In the genomic region with DNA sequence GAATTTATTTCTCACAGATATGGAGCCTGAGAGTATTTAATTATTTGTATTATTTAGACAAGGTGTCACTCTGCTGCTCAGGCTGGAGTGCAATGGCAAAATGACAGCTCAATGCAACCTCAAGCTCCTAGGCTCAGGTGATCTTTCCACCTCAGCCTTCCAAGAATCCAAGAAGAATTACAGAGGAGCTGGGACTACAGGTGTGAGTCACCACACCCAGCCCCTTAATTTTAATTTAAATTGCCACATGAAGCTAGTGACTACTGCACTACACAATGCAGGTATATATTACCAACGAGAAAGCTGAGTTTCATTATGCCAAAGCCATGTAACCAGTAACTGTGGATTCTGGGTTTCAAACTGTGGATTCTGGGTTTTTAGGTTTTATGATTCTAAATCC, we compare ENCODE assay signal across 10 cellular contexts. TPM values are rescaled to one million over a fixed set of nuclear protein-coding genes. Genes with fewer than 3 reads are reported as not detected.
DNase-seq lines count a peak whose midpoint lies in the region; ATAC-seq, FAIRE-seq and TF ChIP-seq lines count a peak whose summit lies in the region.
"Had no signal": no experiment of that assay in that cellular context is flagged by ENCODE, and none has a peak within 500 bp of the region (broad histone marks: within the 10 kb centered on the region; RNA-seq: fewer than 3 reads in every experiment).

No MANE protein-coding gene starts in this region.

- intact Hi-C loops in testis (cut with DNase I; ENCODE audit: low total_unique reads) = no loop called here

- H2BK5ac ChIP-seq in H1 (ENCODE audit: low read depth, low read length) = no peak overlapping the region

- CTCF ChIA-PET in H1 (lab: Charles Lee; ENCODE audit: partially characterized antibody) = interaction anchor here (1.0 to 2.6 kb wide), 10 partner anchors 9 to 385 kb away, joined by 3 to 11 read pairs (median 4); partner anchors contain the start of gene ARHGEF2

- no peak overlapping the region for H2BK15ac ChIP-seq in H1 (ENCODE audit: low read length)

- no peak for ATAC-seq in GM19023 (IDR thresholded peaks at IDR 0.05; ENCODE audit: unreplicated experiment)
- ATAC-seq: stimulated activated naive B cell treated with anti-CD40 and anti-IgM and Interleukin-4, amounts not matched to agents 10 μg/mL and 1 μg/mL and 100 μg/mL, for 72 hours had no signal

- TF ChIP-seq EP300 in H1 (IDR thresholded peaks at IDR 0.05; ENCODE audit: borderline replicate concordance in 1 of 2, low read depth in 2 of 2, low read length in 2 of 2) (no peak), neural cell (conservative IDR thresholded peaks at IDR 0.05; ENCODE audit: poor library complexity, severe bottlenecking) (no peak)

- no peak overlapping the region for H4K91ac ChIP-seq in H1 (replicated peaks; ENCODE audit: insufficient read length, low read length)

- H3K27me3 ChIP-seq in OCI-LY1 (ENCODE audit: insufficient read depth, low read length) (no peaks in the 10 kb centered on the region), H1 (replicated peaks in 1 of 4; ENCODE audit: control insufficient read depth in 3 of 4, extremely low read depth in 1 of 4, insufficient read depth in 3 of 4, low read length in 3 of 4) (no peaks in the 10 kb centered on the region), neural cell (ENCODE audit: insufficient read depth, low read depth, low read length) (no peaks in the 10 kb centered on the region), testis (no peaks in the 10 kb centered on the region)

- no peak overlapping the region for H3K56ac ChIP-seq in H1 (replicated peaks; ENCODE audit: insufficient read length, low read depth, low read length)

- no peak overlapping the region for H4K5ac ChIP-seq in H1 (ENCODE audit: insufficient read length, low read depth, low read length)

- no peak for TF ChIP-seq RAD21 in H1 (IDR thresholded peaks at IDR 0.05 in 1 of 2, conservative IDR thresholded peaks at IDR 0.05 in 1 of 2; ENCODE audit: low read depth in 2 of 2, low read length in 2 of 2)
- no peak for TF ChIP-seq RAD21 in neural cell (conservative IDR thresholded peaks at IDR 0.05)

- H3K36me3 ChIP-seq in OCI-LY1 (ENCODE audit: insufficient read depth, low read length) = peaks cover 69% of the 10 kb centered on the region
- H3K36me3 ChIP-seq in H1 (ENCODE audit: control insufficient read depth in 2 of 4, insufficient read depth in 4 of 4, low read length in 3 of 4) = peaks cover 24 to 62% (median 45%) of the 10 kb centered on the region in 4 experiments
- H3K36me3 ChIP-seq in neural cell (ENCODE audit: insufficient read depth, low read length) = peaks cover 5% of the 10 kb centered on the region
- H3K36me3 ChIP-seq in testis (ENCODE audit: low read depth, missing control alignments) = no peaks in the 10 kb centered on the region

- FAIRE-seq in H1 (lab: Jason Lieb, UNC) = no peak

- peaks cover 2% of the 10 kb centered on the region; the same call in 1 of the 2 replicates for H3K79me1 ChIP-seq in H1 (ENCODE audit: low read depth, low read length)

- no peak for TF ChIP-seq CTCF in OCI-LY1 (IDR thresholded peaks at IDR 0.05; ENCODE audit: low read length)
- TF ChIP-seq CTCF in H1 (IDR thresholded peaks at IDR 0.05; ENCODE audit: control extremely low read depth in 1 of 3, insufficient read depth in 1 of 3, low read depth in 1 of 3, low read length in 3 of 3) = no peak
- no peak for TF ChIP-seq CTCF in neural cell (IDR thresholded peaks at IDR 0.05; ENCODE audit: poor library complexity, severe bottlenecking)
- no peak for TF ChIP-seq CTCF in testis (IDR thresholded peaks at IDR 0.05)

- H3K9me3 ChIP-seq in OCI-LY1 (ENCODE audit: low read length) (no peaks in the 10 kb centered on the region), H1 (ENCODE audit: insufficient read depth in 2 of 2, low read depth in 1 of 2, low read length in 1 of 2) (no peaks in the 10 kb centered on the region), neural cell (ENCODE audit: low read length) (no peaks in the 10 kb centered on the region), testis (no peaks in the 10 kb centered on the region)

- H4K8ac ChIP-seq in H1 (ENCODE audit: extremely low read depth, insufficient read depth, low read length) = no peak overlapping the region

- no peak overlapping the region for H2BK120ac ChIP-seq in H1 (replicated peaks; ENCODE audit: low read depth, low read length)

- H3K9ac ChIP-seq in OCI-LY1 (ENCODE audit: low read length) (peak overlapping the region; percentile 95), H1 (replicated peaks in 1 of 4; ENCODE audit: extremely low read depth in 1 of 4, low read depth in 3 of 4, low read length in 3 of 4) (no peak overlapping the region), neural cell (ENCODE audit: low read length) (no peak overlapping the region)

- TF ChIP-seq POLR2A in H1 (IDR thresholded peaks at IDR 0.05; ENCODE audit: control extremely low read depth in 1 of 2, low read depth in 2 of 2, low read length in 2 of 2) (no peak), testis (IDR thresholded peaks at IDR 0.05) (no peak)

- H2AFZ ChIP-seq in OCI-LY1 (ENCODE audit: low read length) (no peak overlapping the region), H1 (ENCODE audit: low read length) (no peak overlapping the region), neural cell (ENCODE audit: low read depth, low read length) (no peak overlapping the region)

- WGBS in H1 (ENCODE audit: extremely low coverage in 1 of 2, insufficient coverage in 1 of 2, insufficient read length in 1 of 2, insufficient replicate concordance in 2 of 2, low coverage in 1 of 2, low lambda C conversion rate in 2 of 2, missing lambda C conversion rate in 1 of 2), 2 experiments = 78% methylated on average over 1 of the region's 1 CpG; no CpG with 5 or more reads in 1 of the 2 experiments
- WGBS in testis, 2 donors = 63 to 68% methylated on average over 1 of the region's 1 CpG

- H3F3A ChIP-seq in OCI-LY1 (ENCODE audit: insufficient read depth, low read length) = peaks cover 5% of the 10 kb centered on the region; the same call in 1 of the 2 replicates
- H3F3A ChIP-seq in neural cell (ENCODE audit: insufficient read depth, low read length, poor library complexity, severe bottlenecking) = no peaks in the 10 kb centered on the region

- H3K27ac ChIP-seq in OCI-LY1 (ENCODE audit: low read depth, low read length, poor library complexity, severe bottlenecking) = no peak overlapping the region
- no peak overlapping the region for H3K27ac ChIP-seq in H1 (ENCODE audit: low read depth, low read length)
- H3K27ac ChIP-seq in neural cell (ENCODE audit: low read length) = no peak overlapping the region
- H3K27ac ChIP-seq in testis = no peak overlapping the region

- no peak overlapping the region for H2BK20ac ChIP-seq in H1 (ENCODE audit: low read length)

- H3K4me3 ChIP-seq in GM08714 (ENCODE audit: low read length) (peak overlapping the region; percentile 22), OCI-LY1 (ENCODE audit: low read depth, low read length, poor library complexity, severe bottlenecking) (peak overlapping the region; percentile 90), H1 (ENCODE audit: extremely low read depth in 1 of 4, insufficient read depth in 2 of 4, low read depth in 3 of 4, low read length in 4 of 4) (peak overlapping the region in 1 of 4 experiments; percentile 89; a peak in 1 of 8 replicates), neural cell (ENCODE audit: low read length) (peak overlapping the region; percentile 72), testis (no peak overlapping the region)

- H3K23me2 ChIP-seq in H1 (ENCODE audit: low read depth, low read length) = peaks cover 5% of the 10 kb centered on the region

- peaks cover 34% of the 10 kb centered on the region for H3K79me2 ChIP-seq in OCI-LY1 (ENCODE audit: insufficient read depth, low read length)
- H3K79me2 ChIP-seq in H1 (ENCODE audit: control insufficient read depth in 1 of 2, insufficient read depth in 2 of 2, low read length in 2 of 2) = peaks cover 10 to 51% of the 10 kb centered on the region in 2 experiments
- peaks cover 46% of the 10 kb centered on the region for H3K79me2 ChIP-seq in neural cell (replicated peaks; ENCODE audit: insufficient read depth, low read length)

- no peak overlapping the region for H2AK5ac ChIP-seq in H1 (ENCODE audit: low read depth, low read length)

- no peak overlapping the region for H3K18ac ChIP-seq in H1 (ENCODE audit: extremely low read depth, low read length)

- no peak overlapping the region for H2BK12ac ChIP-seq in H1 (ENCODE audit: low read depth, low read length)

- H3K4me1 ChIP-seq in OCI-LY1 (ENCODE audit: insufficient read depth, low read length, severe bottlenecking) (peaks cover 41% of the 10 kb centered on the region), H1 (replicated peaks in 1 of 4; ENCODE audit: control insufficient read depth in 3 of 4, insufficient read depth in 4 of 4, low read length in 3 of 4) (peaks cover 0 to 2% (median 1%) of the 10 kb centered on the region in 4 experiments; a peak in 4 of 7 replicates), testis (peaks cover 39% of the 10 kb centered on the region)

- H3K4me2 ChIP-seq in OCI-LY1 (ENCODE audit: low read length) = peak overlapping the region; percentile 76
- peak overlapping the region; percentile 40 to 85; a peak in 1 of 4 replicates for H3K4me2 ChIP-seq in H1 (ENCODE audit: insufficient read depth in 1 of 2, low read depth in 2 of 2, low read length in 2 of 2)
- H3K4me2 ChIP-seq in neural cell (ENCODE audit: low read length) = no peak overlapping the region

- POLR2A ChIA-PET in H1 (lab: Charles Lee; ENCODE audit: partially characterized antibody) = interaction anchor here (0.6 to 6.7 kb wide), 10 partner anchors 12 to 624 kb away, joined by 3 to 109 read pairs (median 4); no protein-coding TSS in a partner anchor

- H3K4ac ChIP-seq in H1 (replicated peaks; ENCODE audit: insufficient read length, low read depth, low read length) = no peak overlapping the region

- H4K20me1 ChIP-seq in OCI-LY1 (ENCODE audit: insufficient read depth, low read length) (no peaks in the 10 kb centered on the region), H1 (replicated peaks in 1 of 2; ENCODE audit: control insufficient read depth in 1 of 2, insufficient read depth in 2 of 2, low read length in 2 of 2) (peaks cover 0 to 15% of the 10 kb centered on the region in 2 experiments), neural cell (ENCODE audit: insufficient read depth) (no peaks in the 10 kb centered on the region)

- DNase-seq in H1 (ENCODE audit: low read depth in 1 of 2, low spot score in 2 of 2) = no peak
- DNase-seq in stimulated activated naive CD4-positive, alpha-beta T cell treated with Interleukin-2 at 50 U/mL for 16 hours (lab: John Stamatoyannopoulos, UW) = no peak
- no peak for DNase-seq in AG08396 (ENCODE audit: low spot score)
- DNase-seq in testis = no peak
- DNase-seq: NCI-H510A treated with DMSO at 0.1 percent for 48 hours; stimulated activated naive B cell treated with anti-CD40 and anti-IgM and Interleukin-4, amounts not matched to agents 10 μg/mL and 1 μg/mL and 100 μg/mL, for 72 hours had no signal

- H3K23ac ChIP-seq in H1 (ENCODE audit: insufficient read length) = no peak overlapping the region

- no peak overlapping the region for H3K14ac ChIP-seq in H1 (ENCODE audit: insufficient read length)

- H3K9me2 ChIP-seq in OCI-LY1 (ENCODE audit: low read depth, low read length) (no peaks in the 10 kb centered on the region), neural cell (ENCODE audit: insufficient read depth, low read length) (no peaks in the 10 kb centered on the region)

RNA-seq across cellular contexts. Expression of gene KHDC4, which starts 2.1 kb away (rescaled TPM):
- total RNA-seq in H1 (2021; fragmentation: NEBNext Ultra II Directional; extraction: Animal tissue kit (Norgen Biotek cat#: 25700)) = 53.4 and 56.6 TPM in 2 replicates
- polyA plus RNA-seq in H1 (2011; rRNA removed) (59.9 and 81.1 TPM in 2 replicates), neural cell (84.8 and 97.1 TPM in 2 replicates), testis (ENCODE audit: insufficient read depth, low read depth, low replicate concordance) (45.5 TPM)
- 82.9 TPM for polyA plus RNA-seq in H1 (2011; cell fraction: cytosol; rRNA removed)
- polyA plus RNA-seq in H1 (2011; cell fraction: nucleus; rRNA removed) = 112 TPM
- 50.2 to 59.1 TPM (median 55.5 TPM) in 4 replicates for polyA plus RNA-seq in H1 (2012, experiment 1 of 2)
- polyA plus RNA-seq in H1 (2012, experiment 2 of 2) = 11.6 TPM
- polyA plus RNA-seq in H1 (2013, experiment 1 of 2) = 46.7 TPM
- polyA plus RNA-seq in H1 (2013, experiment 2 of 2) = 44.1 TPM
- 89.4 and 120 TPM in 2 replicates for polyA minus RNA-seq in H1 (2011; rRNA and poly(A)+ RNA removed)
- 50.6 TPM for polyA minus RNA-seq in H1 (2011; cell fraction: cytosol; rRNA and poly(A)+ RNA removed)
- 103 TPM for polyA minus RNA-seq in H1 (2011; cell fraction: nucleus; rRNA and poly(A)+ RNA removed)
- polyA minus RNA-seq in neural cell = 48.5 and 63.7 TPM in 2 replicates
- total RNA-seq in testis = 10 to 100 TPM; 84.5 to 95.3 TPM

RNA-seq across cellular contexts. Expression of gene RXFP4, which starts 9.4 kb away (rescaled TPM):
- total RNA-seq in H1 (2021; fragmentation: NEBNext Ultra II Directional; extraction: Animal tissue kit (Norgen Biotek cat#: 25700)) = not detected in 2 replicates
- polyA plus RNA-seq in H1 (2011; rRNA removed) (0.09 TPM in 1 of 2 replicates, not detected in the other), neural cell (not detected in 2 replicates), testis (ENCODE audit: insufficient read depth, low read depth, low replicate concordance) (not detected)
- not detected for polyA plus RNA-seq in H1 (2011; cell fraction: cytosol; rRNA removed)
- not detected for polyA plus RNA-seq in H1 (2011; cell fraction: nucleus; rRNA removed)
- polyA plus RNA-seq in H1 (2012, experiment 1 of 2) = 0.18 TPM in 1 of 4 replicates, not detected in the others
- polyA plus RNA-seq in H1 (2012, experiment 2 of 2) = not detected
- polyA plus RNA-seq in H1 (2013, experiment 1 of 2) = not detected
- polyA plus RNA-seq in H1 (2013, experiment 2 of 2) = not detected
- 0.15 TPM in 1 of 2 replicates, not detected in the other for polyA minus RNA-seq in H1 (2011; rRNA and poly(A)+ RNA removed)
- polyA minus RNA-seq in H1 (2011; cell fraction: cytosol; rRNA and poly(A)+ RNA removed) = not detected
- 0.70 TPM for polyA minus RNA-seq in H1 (2011; cell fraction: nucleus; rRNA and poly(A)+ RNA removed)
- not detected in 2 replicates for polyA minus RNA-seq in neural cell
- total RNA-seq in testis = 1 to 10 TPM in 1 of 2 donors, under 1 TPM in 1; 0.37 to 1.1 TPM

RNA-seq across cellular contexts. Expression of gene RIT1, which starts 20.9 kb away (rescaled TPM):
- total RNA-seq in H1 (2021; fragmentation: NEBNext Ultra II Directional; extraction: Animal tissue kit (Norgen Biotek cat#: 25700)) = 25.3 TPM in 2 replicates
- 19.7 and 26.8 TPM in 2 replicates for polyA plus RNA-seq in H1 (2011; rRNA removed)
- 26.9 TPM for polyA plus RNA-seq in H1 (2011; cell fraction: cytosol; rRNA removed)
- polyA plus RNA-seq in H1 (2011; cell fraction: nucleus; rRNA removed) = 10.2 TPM
- polyA plus RNA-seq in H1 (2012, experiment 1 of 2) = 25.7 to 29.6 TPM (median 27.8 TPM) in 4 replicates
- polyA plus RNA-seq in H1 (2012, experiment 2 of 2) = 3.2 TPM
- 8.1 TPM for polyA plus RNA-seq in H1 (2013, experiment 1 of 2)
- 8.5 TPM for polyA plus RNA-seq in H1 (2013, experiment 2 of 2)
- polyA minus RNA-seq in H1 (2011; rRNA and poly(A)+ RNA removed) = 41.7 and 49.5 TPM in 2 replicates
- 18.3 TPM for polyA minus RNA-seq in H1 (2011; cell fraction: cytosol; rRNA and poly(A)+ RNA removed)
- polyA minus RNA-seq in H1 (2011; cell fraction: nucleus; rRNA and poly(A)+ RNA removed) = 14.1 TPM
- polyA plus RNA-seq in neural cell = 78.1 and 83.5 TPM in 2 replicates
- 84.2 and 101 TPM in 2 replicates for polyA minus RNA-seq in neural cell
- 10 to 100 TPM; 26.1 to 31.1 TPM for total RNA-seq in testis
- polyA plus RNA-seq in testis (ENCODE audit: insufficient read depth, low read depth, low replicate concordance) = 25.7 TPM

RNA-seq across cellular contexts. Expression of gene ARHGEF2, which starts 46.3 kb away (rescaled TPM):
- total RNA-seq in H1 (2021; fragmentation: NEBNext Ultra II Directional; extraction: Animal tissue kit (Norgen Biotek cat#: 25700)) = 68.3 and 80.5 TPM in 2 replicates
- polyA plus RNA-seq in H1 (2011; rRNA removed) (42.7 and 55.0 TPM in 2 replicates), neural cell (45.1 and 59.6 TPM in 2 replicates), testis (ENCODE audit: insufficient read depth, low read depth, low replicate concordance) (88.8 TPM)
- 36.0 TPM for polyA plus RNA-seq in H1 (2011; cell fraction: cytosol; rRNA removed)
- polyA plus RNA-seq in H1 (2011; cell fraction: nucleus; rRNA removed) = 102 TPM
- 54.6 to 83.3 TPM (median 61.5 TPM) in 4 replicates for polyA plus RNA-seq in H1 (2012, experiment 1 of 2)
- polyA plus RNA-seq in H1 (2012, experiment 2 of 2) = 40.4 TPM
- 27.1 TPM for polyA plus RNA-seq in H1 (2013, experiment 1 of 2)
- 27.2 TPM for polyA plus RNA-seq in H1 (2013, experiment 2 of 2)
- polyA minus RNA-seq in H1 (2011; rRNA and poly(A)+ RNA removed) = 67.3 and 87.2 TPM in 2 replicates
- 29.9 TPM for polyA minus RNA-seq in H1 (2011; cell fraction: cytosol; rRNA and poly(A)+ RNA removed)
- 75.9 TPM for polyA minus RNA-seq in H1 (2011; cell fraction: nucleus; rRNA and poly(A)+ RNA removed)
- polyA minus RNA-seq in neural cell = 92.6 and 98.1 TPM in 2 replicates
- 100 to 1,000 TPM in 1 of 2 donors, 10 to 100 TPM in 1; 56.6 to 124 TPM for total RNA-seq in testis

Comparison
In these comparisons a context has a peak if more than half of its experiments do, and no peak if none do; other contexts are left out.
1. H3K4me3 ChIP-seq: peak in GM08714 (single experiment), OCI-LY1 (single experiment) and neural cell (single experiment); none in testis (0 of 2).